Comparison of ENCODE assay signal across 2 cellular contexts in genomic region chr1:111928531-111928930, GRCh38.
TF ChIP-seq lines count a peak whose summit lies in the region.

No MANE protein-coding gene starts in this region.

TF ChIP-seq in GM23338, 12 proteins besides CTCF, POLR2A, EP300 and RAD21:
- TF ChIP-seq STAT1 (IDR thresholded peaks at IDR 0.05; ENCODE audit: unreplicated experiment) (no peak), EZH2phosphoT487 (IDR thresholded peaks at IDR 0.05; ENCODE audit: unreplicated experiment) (no peak), NANOG (IDR thresholded peaks at IDR 0.05; ENCODE audit: borderline replicate concordance) (no peak), JUNB (IDR thresholded peaks at IDR 0.05; ENCODE audit: unreplicated experiment) (no peak), CREB1 (CRISPR knock-in tag; IDR thresholded peaks at IDR 0.05; ENCODE audit: low read depth) (no peak), ETS1 (IDR thresholded peaks at IDR 0.05) (no peak), ZNF462 (CRISPR knock-in tag; IDR thresholded peaks at IDR 0.05) (no peak), POLR2AphosphoS5 (IDR thresholded peaks at IDR 0.05; ENCODE audit: low read depth) (no peak), EZH2 (IDR thresholded peaks at IDR 0.05; ENCODE audit: low read depth, unreplicated experiment) (no peak), REST (IDR thresholded peaks at IDR 0.05; ENCODE audit: unreplicated experiment) (no peak), ZNF114 (CRISPR knock-in tag; IDR thresholded peaks at IDR 0.05) (no peak), ZNF331 (CRISPR knock-in tag; IDR thresholded peaks at IDR 0.05; ENCODE audit: low read depth) (no peak)
TF ChIP-seq in GM23338: peak in this region for 0.

TF ChIP-seq in H1, 55 proteins besides CTCF, POLR2A, EP300 and RAD21:
- no peak for TF ChIP-seq MAFK (IDR thresholded peaks at IDR 0.05; ENCODE audit: low read depth, low read length)
- no peak for TF ChIP-seq RNF2 (IDR thresholded peaks at IDR 0.05; ENCODE audit: borderline replicate concordance, low read depth, low read length, missing control alignments, poor library complexity, severe bottlenecking)
- TF ChIP-seq TBP (IDR thresholded peaks at IDR 0.05; ENCODE audit: low read depth, low read length), result no peak
- TF ChIP-seq CHD7 (IDR thresholded peaks at IDR 0.05; ENCODE audit: insufficient replicate concordance, low read length), result no peak
- TF ChIP-seq JUND (IDR thresholded peaks at IDR 0.05; ENCODE audit: low read length), result no peak
- no peak for TF ChIP-seq RBBP5 (IDR thresholded peaks at IDR 0.05; ENCODE audit: borderline replicate concordance, low read depth, low read length)
- no peak for TF ChIP-seq NANOG (IDR thresholded peaks at IDR 0.05; ENCODE audit: insufficient read depth, low read depth, low read length, poor library complexity, severe bottlenecking)
- no peak for TF ChIP-seq CTBP2 (IDR thresholded peaks at IDR 0.05; ENCODE audit: borderline replicate concordance, insufficient read depth, insufficient read length, low read length)
- no peak for TF ChIP-seq HDAC2 (IDR thresholded peaks at IDR 0.05; ENCODE audit: borderline replicate concordance in 1 of 2, low read depth in 2 of 2, low read length in 2 of 2)
- no peak for TF ChIP-seq GTF2F1 (IDR thresholded peaks at IDR 0.05; ENCODE audit: borderline replicate concordance, low read depth, low read length)
- TF ChIP-seq CHD2 (IDR thresholded peaks at IDR 0.05; ENCODE audit: low read length), result no peak
- TF ChIP-seq, protein P1, sequence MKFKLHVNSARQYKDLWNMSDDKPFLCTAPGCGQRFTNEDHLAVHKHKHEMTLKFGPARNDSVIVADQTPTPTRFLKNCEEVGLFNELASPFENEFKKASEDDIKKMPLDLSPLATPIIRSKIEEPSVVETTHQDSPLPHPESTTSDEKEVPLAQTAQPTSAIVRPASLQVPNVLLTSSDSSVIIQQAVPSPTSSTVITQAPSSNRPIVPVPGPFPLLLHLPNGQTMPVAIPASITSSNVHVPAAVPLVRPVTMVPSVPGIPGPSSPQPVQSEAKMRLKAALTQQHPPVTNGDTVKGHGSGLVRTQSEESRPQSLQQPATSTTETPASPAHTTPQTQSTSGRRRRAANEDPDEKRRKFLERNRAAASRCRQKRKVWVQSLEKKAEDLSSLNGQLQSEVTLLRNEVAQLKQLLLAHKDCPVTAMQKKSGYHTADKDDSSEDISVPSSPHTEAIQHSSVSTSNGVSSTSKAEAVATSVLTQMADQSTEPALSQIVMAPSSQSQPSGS (IDR thresholded peaks at IDR 0.05; ENCODE audit: low read length), result no peak
- no peak for TF ChIP-seq SP4 (IDR thresholded peaks at IDR 0.05; ENCODE audit: low read length)
- no peak for TF ChIP-seq CREB1 (IDR thresholded peaks at IDR 0.05)
- TF ChIP-seq, protein P2, sequence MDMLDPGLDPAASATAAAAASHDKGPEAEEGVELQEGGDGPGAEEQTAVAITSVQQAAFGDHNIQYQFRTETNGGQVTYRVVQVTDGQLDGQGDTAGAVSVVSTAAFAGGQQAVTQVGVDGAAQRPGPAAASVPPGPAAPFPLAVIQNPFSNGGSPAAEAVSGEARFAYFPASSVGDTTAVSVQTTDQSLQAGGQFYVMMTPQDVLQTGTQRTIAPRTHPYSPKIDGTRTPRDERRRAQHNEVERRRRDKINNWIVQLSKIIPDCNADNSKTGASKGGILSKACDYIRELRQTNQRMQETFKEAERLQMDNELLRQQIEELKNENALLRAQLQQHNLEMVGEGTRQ (IDR thresholded peaks at IDR 0.05; ENCODE audit: low read length), result no peak
- no peak for TF ChIP-seq JUN (IDR thresholded peaks at IDR 0.05; ENCODE audit: low read depth, low read length)
